Comparison of ENCODE assay signal across 8 cellular contexts in genomic region chr1:167936930-167937708, GRCh38. TPM values are rescaled to one million over a fixed set of nuclear protein-coding genes. Genes with fewer than 3 reads are reported as not detected.
DNase-seq lines count a peak whose midpoint lies in the region; ATAC-seq and TF ChIP-seq lines count a peak whose summit lies in the region.

TSS of gene MPC2 (minus strand) at chr1:167937072. CDS start at chr1:167935841, 1,231 bp downstream.

- H3K27me3 ChIP-seq in HL-60 (ENCODE audit: insufficient read depth, poor library complexity, severe bottlenecking) = no peaks in the 10 kb centered on the region

- peak; percentile 33 to 59 for DNase-seq in AML-193 (lab: John Stamatoyannopoulos, UW)
- DNase-seq in HL-60 (ENCODE audit: low read depth in 1 of 2, low spot score in 1 of 2) = peak in 1 of 2 experiments; percentile 63
- peak; percentile 56 for DNase-seq in NOMO-1 treated with dmso at 0.1 percent for 144 hours (lab: John Stamatoyannopoulos, UW; ENCODE audit: unreplicated experiment)
- DNase-seq in activated CD8-positive, alpha-beta memory T cell treated with anti-CD3 and anti-CD28 coated beads, Interleukin-2, amount 50 U/mL, for 48 hours = peak; percentile 86
- DNase-seq in epithelial cell of esophagus (ENCODE audit: low read depth) = peak; percentile 66
- DNase-seq in mucosa of descending colon = peak; percentile 79 to 85 (median 83)
- DNase-seq in stimulated activated CD8-positive, alpha-beta memory T cell treated with anti-CD3 and anti-CD28 coated beads, Interleukin-4, amount 100 ng/mL, for 1 hour (ENCODE audit: low read depth in 2 of 2, low spot score in 1 of 2) = peak; percentile 6 to 43

- H3K9me3 ChIP-seq in mucosa of descending colon = no peaks in the 10 kb centered on the region

- TF ChIP-seq CTCF in HL-60 (IDR thresholded peaks at IDR 0.05; ENCODE audit: insufficient read depth, low read length) = no peak
- no peak for TF ChIP-seq CTCF in epithelial cell of esophagus (IDR thresholded peaks at IDR 0.05; ENCODE audit: insufficient read depth, low read depth, low read length, missing control alignments)
- TF ChIP-seq CTCF in mucosa of descending colon (IDR thresholded peaks at IDR 0.05) = no peak

- peak within 1 kb of the TSS; percentile 100 for H3K27ac ChIP-seq in HL-60 (replicated peaks)

- intact Hi-C loops in mucosa of descending colon (cut with DNase I, micrococcal nuclease) = no loop called here

- no peaks in the 10 kb centered on the region for H3K36me3 ChIP-seq in mucosa of descending colon (ENCODE audit: low read depth)

- ATAC-seq in GM19324 (IDR thresholded peaks at IDR 0.05; ENCODE audit: low FRiP score, unreplicated experiment) (peak; percentile 8), mucosa of descending colon (peak; percentile 11)

- peak within 1 kb of the TSS; percentile 83 for H3K4me3 ChIP-seq in HL-60 (replicated peaks; ENCODE audit: insufficient read depth, low read length)
- H3K4me3 ChIP-seq in epithelial cell of esophagus (ENCODE audit: low read length) = peak within 1 kb of the TSS; percentile 80
- peak within 1 kb of the TSS; percentile 97 for H3K4me3 ChIP-seq in mucosa of descending colon

- peaks cover 28% of the 10 kb centered on the region for H3K4me1 ChIP-seq in mucosa of descending colon (ENCODE audit: low read depth)

RNA-seq across cellular contexts. Expression of gene MPC2, which starts in this region (rescaled TPM):
- 100 to 1,000 TPM in 2 of 3 donors, 10 to 100 TPM in 1; 95.5 to 163 (median 134) TPM for total RNA-seq in mucosa of descending colon
